ENCODE assay signal across 2 cellular contexts in the genomic region with DNA sequence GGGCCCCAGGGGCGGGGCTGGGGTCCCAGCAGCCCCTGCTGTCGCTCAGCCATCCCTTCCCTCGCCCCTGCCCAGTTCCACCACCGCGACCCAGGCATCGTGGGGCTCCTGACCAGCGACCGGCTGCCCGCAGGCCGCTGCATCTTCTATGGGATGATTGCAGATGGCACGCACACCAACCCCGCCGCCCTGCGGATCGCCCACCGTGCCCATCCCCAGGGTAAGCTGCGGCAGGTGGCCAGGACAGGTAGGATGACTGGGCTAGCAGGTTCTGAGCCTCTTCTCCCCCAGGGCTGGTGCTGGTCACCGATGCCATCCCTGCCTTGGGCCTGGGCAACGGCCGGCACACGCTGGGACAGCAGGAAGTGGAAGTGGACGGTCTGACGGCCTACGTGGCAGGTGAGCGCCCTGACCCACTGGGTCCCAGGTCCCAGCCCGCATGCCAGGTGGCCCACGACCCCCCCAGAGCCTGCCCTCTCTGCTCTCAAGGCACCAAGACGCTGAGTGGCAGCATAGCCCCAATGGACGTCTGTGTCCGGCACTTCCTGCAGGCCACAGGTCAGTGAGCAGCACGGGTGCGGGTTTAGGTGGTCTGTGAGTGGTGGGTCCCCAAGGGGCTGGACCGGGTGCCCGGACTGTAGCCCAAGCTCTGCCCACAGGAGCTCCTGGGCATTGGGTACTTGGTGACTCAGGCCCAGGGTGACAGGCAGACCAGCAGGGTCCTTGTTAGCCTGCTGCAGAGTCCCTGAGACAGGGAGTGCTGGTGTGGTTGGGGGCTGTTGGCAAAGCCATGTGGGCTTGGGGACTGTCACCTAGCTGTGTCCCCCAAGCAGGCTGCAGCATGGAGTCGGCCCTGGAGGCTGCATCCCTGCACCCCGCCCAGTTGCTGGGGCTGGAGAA.
TF ChIP-seq lines count a peak whose summit lies in the region.

No MANE protein-coding gene starts in this region.

TF ChIP-seq in K562, 482 proteins besides CTCF, POLR2A, EP300 and RAD21:
- TF ChIP-seq RBFOX2 (IDR thresholded peaks at IDR 0.05; ENCODE audit: low read depth, low read length) (peak; percentile 39; the same call in 1 of the 2 replicates), POLR2G (IDR thresholded peaks at IDR 0.05; ENCODE audit: low read depth, low read length) (peak; percentile 43), SRSF7 (optimal IDR thresholded peaks at IDR 0.05; ENCODE audit: low read depth, low read length) (no peak)

TF ChIP-seq in WTC11, 78 proteins besides CTCF, POLR2A, EP300 and RAD21:
- TF ChIP-seq ZBTB21 (CRISPR knock-in tag; IDR thresholded peaks at IDR 0.05; ENCODE audit: borderline replicate concordance) (no peak), ZNF281 (CRISPR knock-in tag; IDR thresholded peaks at IDR 0.05) (no peak), E2F1 (CRISPR knock-in tag; IDR thresholded peaks at IDR 0.05) (no peak), NFYB (CRISPR knock-in tag; conservative IDR thresholded peaks at IDR 0.05; ENCODE audit: low read depth) (no peak), HMGA2 (CRISPR knock-in tag; IDR thresholded peaks at IDR 0.05) (no peak), ZNF232 (CRISPR knock-in tag; IDR thresholded peaks at IDR 0.05) (no peak)
- TF ChIP-seq, protein P1, sequence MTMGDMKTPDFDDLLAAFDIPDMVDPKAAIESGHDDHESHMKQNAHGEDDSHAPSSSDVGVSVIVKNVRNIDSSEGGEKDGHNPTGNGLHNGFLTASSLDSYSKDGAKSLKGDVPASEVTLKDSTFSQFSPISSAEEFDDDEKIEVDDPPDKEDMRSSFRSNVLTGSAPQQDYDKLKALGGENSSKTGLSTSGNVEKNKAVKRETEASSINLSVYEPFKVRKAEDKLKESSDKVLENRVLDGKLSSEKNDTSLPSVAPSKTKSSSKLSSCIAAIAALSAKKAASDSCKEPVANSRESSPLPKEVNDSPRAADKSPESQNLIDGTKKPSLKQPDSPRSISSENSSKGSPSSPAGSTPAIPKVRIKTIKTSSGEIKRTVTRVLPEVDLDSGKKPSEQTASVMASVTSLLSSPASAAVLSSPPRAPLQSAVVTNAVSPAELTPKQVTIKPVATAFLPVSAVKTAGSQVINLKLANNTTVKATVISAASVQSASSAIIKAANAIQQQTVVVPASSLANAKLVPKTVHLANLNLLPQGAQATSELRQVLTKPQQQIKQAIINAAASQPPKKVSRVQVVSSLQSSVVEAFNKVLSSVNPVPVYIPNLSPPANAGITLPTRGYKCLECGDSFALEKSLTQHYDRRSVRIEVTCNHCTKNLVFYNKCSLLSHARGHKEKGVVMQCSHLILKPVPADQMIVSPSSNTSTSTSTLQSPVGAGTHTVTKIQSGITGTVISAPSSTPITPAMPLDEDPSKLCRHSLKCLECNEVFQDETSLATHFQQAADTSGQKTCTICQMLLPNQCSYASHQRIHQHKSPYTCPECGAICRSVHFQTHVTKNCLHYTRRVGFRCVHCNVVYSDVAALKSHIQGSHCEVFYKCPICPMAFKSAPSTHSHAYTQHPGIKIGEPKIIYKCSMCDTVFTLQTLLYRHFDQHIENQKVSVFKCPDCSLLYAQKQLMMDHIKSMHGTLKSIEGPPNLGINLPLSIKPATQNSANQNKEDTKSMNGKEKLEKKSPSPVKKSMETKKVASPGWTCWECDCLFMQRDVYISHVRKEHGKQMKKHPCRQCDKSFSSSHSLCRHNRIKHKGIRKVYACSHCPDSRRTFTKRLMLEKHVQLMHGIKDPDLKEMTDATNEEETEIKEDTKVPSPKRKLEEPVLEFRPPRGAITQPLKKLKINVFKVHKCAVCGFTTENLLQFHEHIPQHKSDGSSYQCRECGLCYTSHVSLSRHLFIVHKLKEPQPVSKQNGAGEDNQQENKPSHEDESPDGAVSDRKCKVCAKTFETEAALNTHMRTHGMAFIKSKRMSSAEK (CRISPR knock-in tag; IDR thresholded peaks at IDR 0.05; ENCODE audit: borderline replicate concordance), result no peak
TF ChIP-seq in WTC11: peak in this region for 0.
